8 cellular contexts compared by ENCODE assay signal in the genomic region with DNA sequence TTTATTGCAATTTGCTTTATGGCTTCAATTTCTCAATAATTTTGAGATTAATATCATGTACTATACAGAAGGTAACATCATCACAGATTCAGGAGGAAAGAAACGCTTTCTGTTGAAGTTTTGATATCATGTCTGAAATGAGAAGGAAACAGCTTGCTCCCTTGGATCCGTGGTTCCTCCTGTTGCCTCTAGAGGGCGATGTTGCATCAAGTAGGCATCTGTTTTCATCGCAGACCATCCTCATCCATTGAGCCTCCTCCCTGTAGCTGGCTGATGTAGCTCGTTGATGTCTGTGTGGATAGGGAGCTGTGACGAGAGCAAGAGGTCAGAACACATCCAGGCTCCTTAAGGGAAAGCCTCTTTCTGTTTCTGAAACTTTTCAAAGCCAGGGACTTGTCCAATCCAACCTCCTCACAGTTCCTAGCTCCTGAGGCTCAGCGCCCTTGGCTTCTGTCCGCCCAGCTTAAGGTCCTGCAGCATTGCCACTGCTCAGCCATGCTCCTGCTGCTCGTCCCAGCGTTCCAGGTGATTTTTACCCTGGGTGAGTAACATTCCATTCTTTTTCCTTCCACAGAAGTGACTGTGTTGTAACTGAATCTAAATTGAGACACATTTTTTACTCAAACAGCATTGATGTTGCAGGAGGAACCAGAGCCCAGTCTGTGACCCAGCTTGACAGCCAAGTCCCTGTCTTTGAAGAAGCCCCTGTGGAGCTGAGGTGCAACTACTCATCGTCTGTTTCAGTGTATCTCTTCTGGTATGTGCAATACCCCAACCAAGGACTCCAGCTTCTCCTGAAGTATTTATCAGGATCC.
DNase-seq lines count a peak whose midpoint lies in the region; ATAC-seq and TF ChIP-seq lines count a peak whose summit lies in the region.

No MANE protein-coding gene starts in this region.

- intact Hi-C loops in Right ventricle myocardium superior (cut with DNase I) (no loop called here), cardiac septum (cut with DNase I) (no loop called here)

- DNase-seq in Right ventricle myocardium superior (peak; percentile 46), cardiac septum (ENCODE audit: low spot score) (no peak), LNCaP clone FGC (ENCODE audit: low read depth) (no peak), ecto neural progenitor cell (ENCODE audit: low spot score) (peak; percentile 70), mucosa of gallbladder (ENCODE audit: low spot score) (peak; percentile 14)
- DNase-seq in activated CD4-positive, CD25-positive, alpha-beta regulatory T cell treated with anti-CD3 and anti-CD28 coated beads, Interleukin-2, amount 50 U/mL, for 72 hours, result peak; percentile 55

- ATAC-seq in Right ventricle myocardium superior (ENCODE audit: poor library complexity) (no peak), HG02759 (IDR thresholded peaks at IDR 0.05; ENCODE audit: unreplicated experiment) (no peak), GM18520 (IDR thresholded peaks at IDR 0.05; ENCODE audit: unreplicated experiment) (no peak)

- peak; percentile 94 for TF ChIP-seq CTCF in LNCaP clone FGC (IDR thresholded peaks at IDR 0.05; ENCODE audit: control insufficient read depth, extremely low read depth, insufficient read depth)

- no peak overlapping the region for H3K4me3 ChIP-seq in LNCaP clone FGC (ENCODE audit: low read depth, low read length)

Comparison
In these comparisons a context has a peak if more than half of its experiments do, and no peak if none do; other contexts are left out.
1. DNase-seq: peak in Right ventricle myocardium superior (single experiment), activated CD4-positive, CD25-positive, alpha-beta regulatory T cell treated with anti-CD3 and anti-CD28 coated beads, Interleukin-2, amount 50 U/mL, for 72 hours (single experiment), ecto neural progenitor cell (single experiment) and mucosa of gallbladder (single experiment); none in cardiac septum (single experiment) and LNCaP clone FGC (single experiment).